ENCODE assay signal across 12 cellular contexts in genomic region chrX:110026099-110026844, GRCh38. TPM values are rescaled to one million over a fixed set of nuclear protein-coding genes. Genes with fewer than 3 reads are reported as not detected.
DNase-seq lines count a peak whose midpoint lies in the region; TF ChIP-seq lines count a peak whose summit lies in the region.
"Had no signal": no experiment of that assay in that cellular context is flagged by ENCODE, and none has a peak within 500 bp of the region (broad histone marks: within the 10 kb centered on the region; RNA-seq: fewer than 3 reads in every experiment).

No MANE protein-coding gene starts in this region.

- POLR2A ChIA-PET in RWPE1 (lab: Yijun Ruan, JAX; ENCODE audit: low non-redundant PET): no interaction called here

- peak overlapping the region; percentile 8 for H3K27ac Mint-ChIP-seq in progenitor cell of endocrine pancreas
- H3K27ac Mint-ChIP-seq: activated naive CD4-positive, alpha-beta T cell treated with anti-CD3 and anti-CD28 coated beads for 36 hours had no signal

- peak; percentile 72 for DNase-seq in Daoy (ENCODE audit: low read depth)
- DNase-seq in RWPE1 (ENCODE audit: low spot score): peak; percentile 53
- peak; percentile 34 for DNase-seq in fibroblast of villous mesenchyme (ENCODE audit: low read depth)
- no peak for DNase-seq in progenitor cell of endocrine pancreas (ENCODE audit: low spot score, unreplicated experiment)
- DNase-seq in EL: no peak
- no peak for DNase-seq in activated T-cell treated with anti-CD3 and anti-CD28 coated beads for 4 hours
- DNase-seq in Kasumi-1 (lab: John Stamatoyannopoulos, UW): no peak
- no peak for DNase-seq in substantia nigra (lab: John Stamatoyannopoulos, UW)
- DNase-seq: activated CD4-positive, CD25-positive, alpha-beta regulatory T cell treated with anti-CD3 and anti-CD28 coated beads, Interleukin-2, amount 50 U/mL, for 72 hours; activated naive CD4-positive, alpha-beta T cell treated with anti-CD3 and anti-CD28 coated beads for 36 hours; C1 segment of cervical spinal cord had no signal

- no peaks in the 10 kb centered on the region for H3K9me3 Mint-ChIP-seq in progenitor cell of endocrine pancreas (ENCODE audit: low read depth)
- H3K9me3 Mint-ChIP-seq: activated naive CD4-positive, alpha-beta T cell treated with anti-CD3 and anti-CD28 coated beads for 36 hours had no signal

- peaks cover 16% of the 10 kb centered on the region for H3K4me1 Mint-ChIP-seq in progenitor cell of endocrine pancreas (ENCODE audit: low read depth)

- H3K27ac ChIP-seq in RWPE1 (no peak overlapping the region), substantia nigra (ENCODE audit: low read depth, low read length, poor library complexity, severe bottlenecking) (no peak overlapping the region)
- H3K27ac ChIP-seq: parathyroid adenoma had no signal

- no peaks in the 10 kb centered on the region for H3K27me3 Mint-ChIP-seq in progenitor cell of endocrine pancreas

- no peak overlapping the region for H3K4me3 Mint-ChIP-seq in progenitor cell of endocrine pancreas (ENCODE audit: low read depth)
- H3K4me3 Mint-ChIP-seq: activated naive CD4-positive, alpha-beta T cell treated with anti-CD3 and anti-CD28 coated beads for 36 hours had no signal

- H3K36me3 Mint-ChIP-seq in progenitor cell of endocrine pancreas (ENCODE audit: insufficient read depth): peaks cover 10% of the 10 kb centered on the region

- CTCF ChIA-PET in RWPE1 (lab: Yijun Ruan, JAX): interaction anchor here (0.9 kb wide), 1 partner anchor 11 kb away, joined by 3 read pairs; no protein-coding TSS in a partner anchor

- H3K4me3 ChIP-seq in fibroblast of villous mesenchyme (ENCODE audit: low read depth, low read length): no peak overlapping the region

- TF ChIP-seq CTCF in RWPE1 (conservative IDR thresholded peaks at IDR 0.05; ENCODE audit: low read depth) (no peak), fibroblast of villous mesenchyme (IDR thresholded peaks at IDR 0.05; ENCODE audit: insufficient read depth, low read depth, low read length) (no peak), progenitor cell of endocrine pancreas (IDR thresholded peaks at IDR 0.05; ENCODE audit: unreplicated experiment) (no peak)

RNA-seq across cellular contexts. Expression of gene TMEM164, which starts 23.4 kb away (rescaled TPM):
- 11.3 and 31.1 TPM in 2 replicates for total RNA-seq in Daoy (2014; rRNA removed; shearing (Covaris generic))
- total RNA-seq in fibroblast of villous mesenchyme (11.7 and 12.2 TPM in 2 replicates), progenitor cell of endocrine pancreas (100 and 109 TPM in 2 replicates)

Comparison
In these comparisons a context has a peak if more than half of its experiments do, and no peak if none do; other contexts are left out.
1. DNase-seq: peak in Daoy (single experiment), RWPE1 (single experiment) and fibroblast of villous mesenchyme (single experiment); none in progenitor cell of endocrine pancreas (single experiment), EL (single experiment), activated T-cell treated with anti-CD3 and anti-CD28 coated beads for 4 hours (single experiment), Kasumi-1 (0 of 2) and substantia nigra (0 of 49).